In the genomic region with DNA sequence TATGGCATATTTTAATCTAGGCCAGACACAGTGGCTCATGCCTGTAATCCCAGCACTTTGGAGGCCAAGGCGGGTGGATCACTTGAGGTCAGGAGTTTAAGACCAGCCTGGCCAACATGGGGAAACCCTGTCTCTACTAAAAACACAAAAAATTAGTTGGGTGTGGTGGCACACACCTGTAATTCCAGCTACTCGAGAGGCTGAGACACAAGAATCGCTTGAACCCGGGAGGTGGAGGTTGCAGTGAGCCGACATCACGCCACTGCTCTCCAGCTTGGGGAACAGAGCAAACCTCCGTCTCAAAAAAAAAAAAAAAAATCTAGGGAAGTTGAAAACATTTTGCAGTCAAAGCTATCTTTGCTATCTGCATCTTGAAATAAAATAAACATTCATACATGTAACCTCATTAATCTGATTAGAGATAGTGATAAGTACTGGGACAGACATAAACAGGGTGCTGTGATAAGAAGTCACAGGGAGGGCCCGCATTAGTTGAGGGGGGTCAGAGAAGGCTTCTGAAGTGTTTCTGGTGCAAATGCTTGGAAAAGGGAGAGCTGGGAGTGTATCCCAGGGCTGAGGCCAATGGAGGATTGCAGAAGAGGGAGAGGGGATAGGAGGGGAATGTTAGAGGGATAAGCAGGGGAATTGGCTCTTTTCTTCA, we compare ENCODE assay signal across 8 cellular contexts. TPM values are rescaled to one million over a fixed set of nuclear protein-coding genes. Genes with fewer than 3 reads are reported as not detected.
DNase-seq lines count a peak whose midpoint lies in the region; ATAC-seq and TF ChIP-seq lines count a peak whose summit lies in the region.
"Not testable (repeated sequence)": the region's sequence is repeated elsewhere in the genome, so short reads cannot be mapped to it uniquely, and the experiment has no call there.

No MANE protein-coding gene starts in this region.

- not testable (repeated sequence) for H3K27me3 ChIP-seq in breast epithelium; mesenchymal stem cell (ENCODE audit: control insufficient read depth in 1 of 2, insufficient read depth in 1 of 2, low read length in 2 of 2); suprapubic skin

- H3K18ac ChIP-seq in mesenchymal stem cell (ENCODE audit: low read depth in 1 of 2, low read length in 2 of 2) = peak overlapping the region in 1 of 2 experiments; percentile 80

- H3K79me1 ChIP-seq in mesenchymal stem cell (replicated peaks; ENCODE audit: low read length, poor library complexity, severe bottlenecking) = not testable (repeated sequence)

- CTCF ChIA-PET in T-cell (lab: Charles Lee) = interaction anchor here (0.6 to 0.7 kb wide), 5 partner anchors 9 to 153 kb away, joined by 3 to 5 read pairs (median 3); no protein-coding TSS in a partner anchor

- peak overlapping the region; percentile 83 for H3K9ac ChIP-seq in mesenchymal stem cell (ENCODE audit: low read length)

- not testable (repeated sequence) for TF ChIP-seq EP300 in suprapubic skin (IDR thresholded peaks at IDR 0.05)

- not testable (repeated sequence) for H3K23ac ChIP-seq in mesenchymal stem cell (ENCODE audit: low read length in 2 of 2)

- H3K4me1 Mint-ChIP-seq in CD14-positive monocyte (peaks cover 64% of the 10 kb centered on the region), T-cell (peaks cover 78 to 89% (median 78%) of the 10 kb centered on the region in 3 donors)
- H3K4me1 Mint-ChIP-seq in activated T-helper 17 cell treated with anti-CD3 and anti-CD28 coated beads, Interleukin-2, amount 50 U/mL, for 72 hours = peaks cover 52% of the 10 kb centered on the region

- POLR2A ChIA-PET in T-cell (lab: Charles Lee) = interaction anchor here in 1 of 2 donors (0.6 to 1.0 kb wide), 2 partner anchors 8 to 57 kb away, joined by 3 to 4 read pairs; no protein-coding TSS in a partner anchor

- H2BK15ac ChIP-seq in mesenchymal stem cell (ENCODE audit: low read depth, poor library complexity, severe bottlenecking) = not testable (repeated sequence)

- H3K36me3 ChIP-seq in breast epithelium = not testable (repeated sequence)
- H3K36me3 ChIP-seq in mesenchymal stem cell (ENCODE audit: control insufficient read depth in 1 of 2, insufficient read depth in 2 of 2, low read depth in 1 of 2, low read length in 2 of 2) (peaks cover 10 to 31% of the 10 kb centered on the region in 2 experiments), suprapubic skin (peaks cover 17% of the 10 kb centered on the region)

- not testable (repeated sequence) for H3K4me2 ChIP-seq in mesenchymal stem cell (ENCODE audit: low read length, poor library complexity, severe bottlenecking)

- not testable (repeated sequence) for H2AFZ ChIP-seq in mesenchymal stem cell (ENCODE audit: low read depth, low read length)

- peaks cover 9 to 14% of the 10 kb centered on the region in 2 donors for H3K4me1 ChIP-seq in breast epithelium
- peaks cover 26% of the 10 kb centered on the region for H3K4me1 ChIP-seq in mesenchymal stem cell (ENCODE audit: control insufficient read depth, insufficient read depth, low read depth, low read length)
- H3K4me1 ChIP-seq in suprapubic skin = peaks cover 44% of the 10 kb centered on the region

- TF ChIP-seq CTCF in CD14-positive monocyte (IDR thresholded peaks at IDR 0.05); breast epithelium (IDR thresholded peaks at IDR 0.05); fibroblast of the aortic adventitia (IDR thresholded peaks at IDR 0.05; ENCODE audit: insufficient read depth, low read length); suprapubic skin (IDR thresholded peaks at IDR 0.05): not testable (repeated sequence)

- not testable (repeated sequence) for H4K8ac ChIP-seq in mesenchymal stem cell (ENCODE audit: low read length)

- not testable (repeated sequence) for H3K9me3 ChIP-seq in breast epithelium; mesenchymal stem cell (ENCODE audit: control insufficient read depth, low read length); suprapubic skin

- not testable (repeated sequence) for H3K4ac ChIP-seq in mesenchymal stem cell (ENCODE audit: low read depth in 1 of 2, low read length in 2 of 2)

- not testable (repeated sequence) for TF ChIP-seq POLR2A in breast epithelium (IDR thresholded peaks at IDR 0.05); suprapubic skin (IDR thresholded peaks at IDR 0.05)

- not testable (repeated sequence) for H2BK5ac ChIP-seq in mesenchymal stem cell (ENCODE audit: low read depth, low read length, poor library complexity, severe bottlenecking)

- 60% methylated on average over 6 of the region's 8 CpGs for WGBS in mesenchymal stem cell
- 68% methylated on average over 8 of the region's 8 CpGs for WGBS in suprapubic skin

- peak in 2 of 4 experiments; percentile 41 to 44 for ATAC-seq in T-cell (replicated peaks in 1 of 4)
- not testable (repeated sequence) for ATAC-seq in activated T-helper 17 cell treated with anti-CD3 and anti-CD28 coated beads, Interleukin-2, amount 50 U/mL, for 72 hours (replicated peaks)

- peak overlapping the region; percentile 85 for H2AK5ac ChIP-seq in mesenchymal stem cell (ENCODE audit: low read length, severe bottlenecking)

- H2BK12ac ChIP-seq in mesenchymal stem cell (ENCODE audit: low read length in 2 of 2) = peak overlapping the region in 1 of 2 experiments; percentile 37

- not testable (repeated sequence) for H3K14ac ChIP-seq in mesenchymal stem cell (ENCODE audit: low read length in 2 of 2)

- H4K91ac ChIP-seq in mesenchymal stem cell (ENCODE audit: low read length) = not testable (repeated sequence)

- DNase-seq in CD14-positive monocyte (ENCODE audit: low spot score); breast epithelium (ENCODE audit: low spot score in 2 of 2): not testable (repeated sequence)
- peak in 1 of 34 experiments; percentile 8 for DNase-seq in T-cell
- peak; percentile 70 for DNase-seq in fibroblast of the aortic adventitia (ENCODE audit: low read depth)
- peak; percentile 70 for DNase-seq in mesenchymal stem cell
- peak; percentile 40 for DNase-seq in posterior vena cava (ENCODE audit: low spot score)
- DNase-seq in suprapubic skin (ENCODE audit: low spot score in 2 of 2) = peak in 1 of 2 donors; percentile 49

- H3K27ac ChIP-seq in breast epithelium (peak overlapping the region; percentile 97 to 98), mesenchymal stem cell (ENCODE audit: low read length, poor library complexity, severe bottlenecking) (peak overlapping the region; percentile 93), suprapubic skin (peak overlapping the region; percentile 33)

- peak overlapping the region; percentile 82 for H2BK120ac ChIP-seq in mesenchymal stem cell (ENCODE audit: low read depth, low read length)

- peak overlapping the region in 6 of 7 donors; percentile 63 to 85 (median 74) for H3K27ac Mint-ChIP-seq in CD14-positive monocyte
- H3K27ac Mint-ChIP-seq in T-cell = peak overlapping the region; percentile 93
- H3K27ac Mint-ChIP-seq in activated T-helper 17 cell treated with anti-CD3 and anti-CD28 coated beads, Interleukin-2, amount 50 U/mL, for 72 hours = peak overlapping the region; percentile 74

- not testable (repeated sequence) for H3K27me3 Mint-ChIP-seq in CD14-positive monocyte (ENCODE audit: low read depth in 3 of 3); T-cell; activated T-helper 17 cell treated with anti-CD3 and anti-CD28 coated beads, Interleukin-2, amount 50 U/mL, for 72 hours

- not testable (repeated sequence) for H3K9me3 Mint-ChIP-seq in CD14-positive monocyte; T-cell; activated T-helper 17 cell treated with anti-CD3 and anti-CD28 coated beads, Interleukin-2, amount 50 U/mL, for 72 hours

- intact Hi-C loops in CD14-positive monocyte (cut with micrococcal nuclease) (loop anchor here in 1 of 2 donors (10.0 kb wide), 1 partner anchor 75 kb away; the partner anchor contains the start of gene IL21R), breast epithelium (cut with DNase I; ENCODE audit: low total_unique reads) (loop anchor here (10.0 kb wide), 1 partner anchor 75 kb away; no protein-coding TSS in a partner anchor)
- intact Hi-C loops in posterior vena cava (cut with DNase I) = not testable (repeated sequence)

- H3K4me3 Mint-ChIP-seq in CD14-positive monocyte = not testable (repeated sequence)
- peak overlapping the region; percentile 11 to 47 (median 17) for H3K4me3 Mint-ChIP-seq in T-cell
- H3K4me3 Mint-ChIP-seq in activated T-helper 17 cell treated with anti-CD3 and anti-CD28 coated beads, Interleukin-2, amount 50 U/mL, for 72 hours = peak overlapping the region; percentile 98

- H3K36me3 Mint-ChIP-seq in CD14-positive monocyte (peaks cover 56 to 64% of the 10 kb centered on the region in 2 donors), T-cell (peaks cover 59% of the 10 kb centered on the region)
- H3K36me3 Mint-ChIP-seq in activated T-helper 17 cell treated with anti-CD3 and anti-CD28 coated beads, Interleukin-2, amount 50 U/mL, for 72 hours (ENCODE audit: low read depth) = peaks cover 99% of the 10 kb centered on the region

- H3K4me3 ChIP-seq in breast epithelium; fibroblast of the aortic adventitia (ENCODE audit: low read depth, low read length); mesenchymal stem cell (ENCODE audit: insufficient read depth in 1 of 2, low read depth in 1 of 2, low read length in 2 of 2); suprapubic skin: not testable (repeated sequence)

RNA-seq across cellular contexts. Expression of gene IL4R, which starts 15.7 kb away (rescaled TPM):
- polyA plus RNA-seq in CD14-positive monocyte = 10 to 100 TPM; 25.1 to 35.6 TPM
- total RNA-seq in T-cell = 100 to 1,000 TPM; 186 to 281 (median 221) TPM
- 100 to 1,000 TPM; 163 to 216 TPM for total RNA-seq in activated T-helper 17 cell treated with anti-CD3 and anti-CD28 coated beads, Interleukin-2, amount 50 U/mL, for 72 hours
- 10 to 100 TPM; 18.7 to 53.4 (median 51.8) TPM for total RNA-seq in breast epithelium
- total RNA-seq in fibroblast of the aortic adventitia (ENCODE audit: low replicate concordance) = 25.6 and 82.3 TPM in 2 replicates
- 79.3 TPM for polyA plus RNA-seq in mesenchymal stem cell (2013, experiment 1 of 2)
- 85.4 TPM for polyA plus RNA-seq in mesenchymal stem cell (2013, experiment 2 of 2)
- total RNA-seq in posterior vena cava = 100 to 1,000 TPM in 1 of 2 donors, 10 to 100 TPM in 1; 99.2 to 112 TPM
- 10 to 100 TPM; 27.2 to 32.8 (median 30.5) TPM for total RNA-seq in suprapubic skin

Comparison
In these comparisons a context has a peak if more than half of its experiments do, and no peak if none do; other contexts are left out.
1. H3K27ac ChIP-seq: peak in every context shown above with its lines; median percentile 98 in breast epithelium; 93 in mesenchymal stem cell; 33 in suprapubic skin.